8 cellular contexts compared by ENCODE assay signal in the genomic region with DNA sequence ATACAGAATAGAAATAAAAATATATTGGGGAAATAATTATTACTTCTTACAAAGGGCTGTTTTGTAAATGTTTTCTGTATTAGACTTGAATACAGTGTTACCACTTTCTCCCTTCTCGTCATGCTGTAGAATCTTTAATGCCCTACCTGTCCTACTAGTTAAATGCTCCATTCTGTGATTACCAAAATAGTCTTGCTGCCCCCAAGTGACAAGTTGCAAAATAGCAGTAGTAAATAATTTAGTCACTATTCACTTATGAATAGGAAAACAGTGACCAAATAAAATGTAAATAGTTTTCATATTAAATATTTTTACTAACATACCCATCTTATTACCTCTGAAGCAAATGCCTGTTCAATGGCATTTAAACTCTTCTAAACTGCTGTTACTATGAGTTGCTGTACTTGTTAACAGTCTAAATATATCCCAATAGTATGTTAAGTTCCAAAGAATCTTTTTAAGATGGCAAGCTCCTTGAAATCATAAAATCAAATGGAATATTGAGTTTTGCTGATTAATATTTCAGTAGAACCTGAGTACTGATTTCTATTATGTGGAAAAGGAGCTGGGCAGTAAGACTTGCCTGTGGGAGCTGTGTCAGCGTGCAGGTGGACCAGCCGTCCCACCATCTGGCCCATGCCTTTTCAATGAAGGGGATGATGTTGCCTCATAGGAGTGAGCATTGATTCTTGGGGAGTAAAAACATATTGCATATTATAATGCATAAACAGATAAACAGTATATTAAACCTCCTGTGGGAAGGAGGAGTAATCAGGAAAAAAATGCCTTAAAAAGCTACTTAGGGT. TPM values are rescaled to one million over a fixed set of nuclear protein-coding genes. Genes with fewer than 3 reads are reported as not detected.
DNase-seq lines count a peak whose midpoint lies in the region; ATAC-seq and TF ChIP-seq lines count a peak whose summit lies in the region.

No MANE protein-coding gene starts in this region.

- dilution Hi-C loops in IMR-90 (cut with HindIII; ENCODE audit: low sequenced_read_pairs, unreplicated experiment): no loop called here

- H4K20me1 ChIP-seq in IMR-90 (ENCODE audit: insufficient read depth, low read length): no peaks in the 10 kb centered on the region; the same call in 1 of the 2 replicates

- H3K14ac ChIP-seq in IMR-90 (replicated peaks; ENCODE audit: low read depth, low read length): no peak overlapping the region

- H4K91ac ChIP-seq in IMR-90 (ENCODE audit: insufficient read depth, low read depth, low read length): no peak overlapping the region

- ATAC-seq in IMR-90 (ENCODE audit: low read depth) (peak; percentile 75), GM18502 (IDR thresholded peaks at IDR 0.05; ENCODE audit: poor library complexity, unreplicated experiment) (no peak), GM18520 (IDR thresholded peaks at IDR 0.05; ENCODE audit: unreplicated experiment) (no peak)

- TF ChIP-seq POLR2A in IMR-90 (IDR thresholded peaks at IDR 0.05; ENCODE audit: low read depth, low read length): no peak

- H3K4me3 ChIP-seq in IMR-90 (ENCODE audit: insufficient read depth, low read depth, low read length) (no peak overlapping the region), adipocyte (ENCODE audit: low read length) (no peak overlapping the region)

- no peak overlapping the region for H2BK15ac ChIP-seq in IMR-90 (ENCODE audit: low read depth, low read length)

- H3K4ac ChIP-seq in IMR-90 (ENCODE audit: low read depth, low read length): no peak overlapping the region

- POLR2A ChIA-PET in IMR-90 (lab: Charles Lee; ENCODE audit: unreplicated experiment): no interaction called here

- H3K23ac ChIP-seq in IMR-90 (ENCODE audit: low read depth, low read length): no peak overlapping the region

- H3K27me3 ChIP-seq in IMR-90 (ENCODE audit: control insufficient read depth, insufficient read depth, low read length) (no peaks in the 10 kb centered on the region), adipocyte (replicated peaks; ENCODE audit: control insufficient read depth, insufficient read depth, low read length) (no peaks in the 10 kb centered on the region)

- no peak overlapping the region for H2BK20ac ChIP-seq in IMR-90 (ENCODE audit: low read depth, low read length)

- H2BK5ac ChIP-seq in IMR-90 (ENCODE audit: low read depth, low read length, poor library complexity, severe bottlenecking): no peak overlapping the region

- no peak overlapping the region for H4K5ac ChIP-seq in IMR-90 (ENCODE audit: low read depth, low read length)

- H4K8ac ChIP-seq in IMR-90 (ENCODE audit: low read depth in 2 of 2, low read length in 2 of 2): no peak overlapping the region

- H3K27ac ChIP-seq in IMR-90 (ENCODE audit: insufficient read depth, low read length): no peak overlapping the region

- no CpG with 5 or more reads among the region's 3 CpGs for WGBS in IMR-90 (ENCODE audit: extremely low coverage in 2 of 2, insufficient read length in 1 of 2), 2 experiments

- BruUV-seq in IMR-90 (replicated peaks; lab: Mats Ljungman, UMichigan): no TSS peak

- no peak overlapping the region for H2BK120ac ChIP-seq in IMR-90 (ENCODE audit: low read depth, low read length)

- H3K4me2 ChIP-seq in IMR-90 (ENCODE audit: low read depth, low read length): no peak overlapping the region

- no peaks in the 10 kb centered on the region for H3K9me1 ChIP-seq in IMR-90 (ENCODE audit: insufficient read depth, low read length)

- no peak overlapping the region for H3K9ac ChIP-seq in IMR-90 (ENCODE audit: low read depth, low read length)
- H3K9ac ChIP-seq in adipocyte (ENCODE audit: low read length): no peak overlapping the region

- H3K9me3 ChIP-seq in IMR-90 (ENCODE audit: control insufficient read depth, insufficient read depth, low read length) (0 out of 2 replicates have a peak, but pooled peaks cover 2% of the 10 kb centered on the region), adipocyte (ENCODE audit: control insufficient read depth, low read length) (no peaks in the 10 kb centered on the region)

- H2AFZ ChIP-seq in IMR-90 (replicated peaks; ENCODE audit: low read length, poor library complexity): no peak overlapping the region

- in situ Hi-C loops in IMR-90 (cut with MboI; ENCODE audit: low sequenced_read_pairs): no loop called here

- TF ChIP-seq CTCF in IMR-90 (conservative IDR thresholded peaks at IDR 0.05; ENCODE audit: low read depth, low read length): peak; percentile 63

- peak; percentile 6 for DNase-seq in NCI-H1436 (lab: John Stamatoyannopoulos, UW)
- no peak for DNase-seq in NCI-H1436 treated with DMSO at 0.1 percent for 48 hours (lab: John Stamatoyannopoulos, UW)
- DNase-seq in IMR-90: peak; percentile 43
- DNase-seq in adipocyte (ENCODE audit: low read depth): peak; percentile 60
- DNase-seq in left kidney (ENCODE audit: low read depth, low spot score): peak; percentile 44
- DNase-seq in head of caudate nucleus: no peak

- H3K36me3 ChIP-seq in IMR-90 (ENCODE audit: control insufficient read depth, insufficient read depth, low read length) (peaks cover 6% of the 10 kb centered on the region; the same call in 1 of the 2 replicates), adipocyte (ENCODE audit: control insufficient read depth, insufficient read depth, low read length, severe bottlenecking) (peaks cover 17% of the 10 kb centered on the region)

- no peak overlapping the region for H2AK9ac ChIP-seq in IMR-90 (replicated peaks; ENCODE audit: low read depth, low read length, poor library complexity)

- H2AK5ac ChIP-seq in IMR-90 (ENCODE audit: low read depth, low read length): no peak overlapping the region; the same call in 1 of the 2 replicates

- H3K18ac ChIP-seq in IMR-90 (ENCODE audit: low read depth, low read length): no peak overlapping the region

- peaks cover 0 to 6% of the 10 kb centered on the region in 2 experiments; a peak in 3 of 4 replicates for H3K79me1 ChIP-seq in IMR-90 (ENCODE audit: low read depth in 1 of 2, low read length in 2 of 2)

- CTCF ChIA-PET in IMR-90 (lab: Yijun Ruan, JAX): interaction anchor here (0.6 kb wide), 1 partner anchor 504 kb away, joined by 3 read pairs; no protein-coding TSS in a partner anchor

- no peak overlapping the region for H3K56ac ChIP-seq in IMR-90 (ENCODE audit: extremely low read depth, insufficient read depth, low read length)

- intact Hi-C loops in IMR-90 (cut with micrococcal nuclease): loop anchor here (1.0 kb wide), 1 partner anchor 511 kb away; no protein-coding TSS in a partner anchor
- intact Hi-C loops in head of caudate nucleus (cut with DNase I): no loop called here

- TF ChIP-seq RAD21 in IMR-90 (IDR thresholded peaks at IDR 0.05; ENCODE audit: low read length): peak; percentile 63

- H3K4me1 ChIP-seq in IMR-90 (ENCODE audit: control insufficient read depth, insufficient read depth, low read length) (no peaks in the 10 kb centered on the region), adipocyte (ENCODE audit: control insufficient read depth, insufficient read depth, low read length) (no peaks in the 10 kb centered on the region)

TF ChIP-seq in IMR-90, 13 proteins besides CTCF, POLR2A, EP300 and RAD21:
- TF ChIP-seq SMC3 (IDR thresholded peaks at IDR 0.05; ENCODE audit: low read depth, low read length): peak; percentile 48
- TF ChIP-seq, protein P1, sequence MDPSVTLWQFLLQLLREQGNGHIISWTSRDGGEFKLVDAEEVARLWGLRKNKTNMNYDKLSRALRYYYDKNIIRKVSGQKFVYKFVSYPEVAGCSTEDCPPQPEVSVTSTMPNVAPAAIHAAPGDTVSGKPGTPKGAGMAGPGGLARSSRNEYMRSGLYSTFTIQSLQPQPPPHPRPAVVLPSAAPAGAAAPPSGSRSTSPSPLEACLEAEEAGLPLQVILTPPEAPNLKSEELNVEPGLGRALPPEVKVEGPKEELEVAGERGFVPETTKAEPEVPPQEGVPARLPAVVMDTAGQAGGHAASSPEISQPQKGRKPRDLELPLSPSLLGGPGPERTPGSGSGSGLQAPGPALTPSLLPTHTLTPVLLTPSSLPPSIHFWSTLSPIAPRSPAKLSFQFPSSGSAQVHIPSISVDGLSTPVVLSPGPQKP (IDR thresholded peaks at IDR 0.05; ENCODE audit: borderline replicate concordance, low read depth, low read length): no peak

RNA-seq across cellular contexts. Expression of a gene that starts 18.1 kb away (rescaled TPM):
- not detected in 2 replicates for total RNA-seq in IMR-90 (2012; rRNA removed)
- not detected in 2 replicates for polyA plus RNA-seq in IMR-90 (2012; rRNA removed)
- polyA plus RNA-seq in IMR-90 (2012; cell fraction: cytosol; rRNA removed): not detected in 2 replicates
- 0.06 and 0.11 TPM in 2 replicates for polyA plus RNA-seq in IMR-90 (2012; cell fraction: nucleus; rRNA removed; ENCODE audit: low replicate concordance)

Comparison
In these comparisons a context has a peak if more than half of its experiments do, and no peak if none do; other contexts are left out.
1. DNase-seq: peak in NCI-H1436 (single experiment), IMR-90 (single experiment), adipocyte (single experiment) and left kidney (single experiment); none in NCI-H1436 treated with DMSO at 0.1 percent for 48 hours (single experiment) and head of caudate nucleus (0 of 42).